In genomic region chr6:54716869-54717268, GRCh38 we compare ENCODE assay signal across 16 cellular contexts.
"Had no signal": no experiment of that assay in that cellular context is flagged by ENCODE, and none has a peak within 500 bp of the region (broad histone marks: within the 10 kb centered on the region; RNA-seq: fewer than 3 reads in every experiment).

No MANE protein-coding gene starts in this region.

- H3K27me3 ChIP-seq: adrenal gland, foreskin keratinocyte, heart left ventricle, testis, upper lobe of right lung had no signal

- ATAC-seq: foreskin keratinocyte, heart left ventricle, upper lobe of right lung had no signal

- H3K79me2 ChIP-seq: parathyroid adenoma had no signal

- H3K4me1 ChIP-seq: adrenal gland, parathyroid adenoma, testis, upper lobe of right lung had no signal

- FAIRE-seq: islet of Langerhans had no signal

- DNase-seq: activated naive CD4-positive, alpha-beta T cell treated with anti-CD3 and anti-CD28 coated beads, Interleukin-2, amount 50 U/mL, for 16 hours; adrenal gland; caudate nucleus; effector CD8-positive, alpha-beta T cell; foreskin keratinocyte; heart left ventricle; left ventricle myocardium inferior; retina; stimulated activated CD4-positive, alpha-beta T cell treated with anti-CD3 and anti-CD28 coated beads, Interleukin-15, amount 100 ng/mL, for 24 hours; stimulated activated CD4-positive, alpha-beta T cell treated with anti-CD3 and anti-CD28 coated beads, Interleukin-4, amount 100 ng/mL, for 24 hours; testis; upper lobe of right lung had no signal

- H3K4me3 ChIP-seq: adrenal gland, coronary artery, heart left ventricle, left ventricle myocardium inferior, testis, upper lobe of right lung had no signal

- H2AFZ ChIP-seq: parathyroid adenoma had no signal

- H3K36me3 ChIP-seq: adrenal gland, heart left ventricle, left ventricle myocardium inferior, upper lobe of right lung had no signal

- H3K27ac ChIP-seq: adrenal gland, coronary artery, epithelial cell of prostate, foreskin keratinocyte, heart left ventricle, left ventricle myocardium inferior, parathyroid adenoma, testis, upper lobe of right lung had no signal

- H3K9me3 ChIP-seq: adrenal gland, heart left ventricle, left ventricle myocardium inferior, testis, upper lobe of right lung had no signal
